1 cellular context compared by ENCODE assay signal in the genomic region with DNA sequence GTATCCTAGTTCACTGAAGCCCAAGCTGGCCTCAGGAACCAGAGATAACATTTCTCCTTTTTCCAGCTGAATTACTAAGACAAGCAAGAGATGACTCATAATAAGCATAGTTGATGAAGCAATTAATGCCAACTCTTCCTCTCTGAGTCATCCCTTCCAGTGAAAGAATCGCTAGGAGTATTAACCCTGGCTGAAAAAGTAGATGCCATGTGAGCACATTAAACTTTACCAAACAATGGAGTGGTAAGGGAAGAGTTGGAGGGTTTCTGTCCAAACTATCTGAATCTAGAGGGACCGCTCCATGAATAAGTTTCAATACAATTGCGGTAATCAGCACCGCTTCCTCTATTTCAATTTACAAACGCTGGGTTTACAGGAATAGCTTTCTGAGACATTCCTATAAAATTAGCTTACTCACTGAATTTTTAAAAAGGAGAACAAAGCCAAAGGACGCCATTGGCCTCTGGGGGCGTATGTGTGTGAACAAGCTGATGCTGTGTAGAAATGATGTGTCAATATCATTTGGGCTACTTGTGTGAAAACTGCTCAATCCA.
TF ChIP-seq lines count a peak whose summit lies in the region.

No MANE protein-coding gene starts in this region.

TF ChIP-seq in SK-N-SH, 30 proteins besides CTCF, POLR2A, EP300 and RAD21 (continued from another document):
- TF ChIP-seq MAX (IDR thresholded peaks at IDR 0.05; ENCODE audit: low read depth) = peak; percentile 62
- TF ChIP-seq NFIC (IDR thresholded peaks at IDR 0.05; ENCODE audit: borderline replicate concordance) = peak; percentile 57; the same call in 1 of the 2 replicates
- no peak for TF ChIP-seq RFX5 (IDR thresholded peaks at IDR 0.05; ENCODE audit: low read length)
- TF ChIP-seq, protein P1, sequence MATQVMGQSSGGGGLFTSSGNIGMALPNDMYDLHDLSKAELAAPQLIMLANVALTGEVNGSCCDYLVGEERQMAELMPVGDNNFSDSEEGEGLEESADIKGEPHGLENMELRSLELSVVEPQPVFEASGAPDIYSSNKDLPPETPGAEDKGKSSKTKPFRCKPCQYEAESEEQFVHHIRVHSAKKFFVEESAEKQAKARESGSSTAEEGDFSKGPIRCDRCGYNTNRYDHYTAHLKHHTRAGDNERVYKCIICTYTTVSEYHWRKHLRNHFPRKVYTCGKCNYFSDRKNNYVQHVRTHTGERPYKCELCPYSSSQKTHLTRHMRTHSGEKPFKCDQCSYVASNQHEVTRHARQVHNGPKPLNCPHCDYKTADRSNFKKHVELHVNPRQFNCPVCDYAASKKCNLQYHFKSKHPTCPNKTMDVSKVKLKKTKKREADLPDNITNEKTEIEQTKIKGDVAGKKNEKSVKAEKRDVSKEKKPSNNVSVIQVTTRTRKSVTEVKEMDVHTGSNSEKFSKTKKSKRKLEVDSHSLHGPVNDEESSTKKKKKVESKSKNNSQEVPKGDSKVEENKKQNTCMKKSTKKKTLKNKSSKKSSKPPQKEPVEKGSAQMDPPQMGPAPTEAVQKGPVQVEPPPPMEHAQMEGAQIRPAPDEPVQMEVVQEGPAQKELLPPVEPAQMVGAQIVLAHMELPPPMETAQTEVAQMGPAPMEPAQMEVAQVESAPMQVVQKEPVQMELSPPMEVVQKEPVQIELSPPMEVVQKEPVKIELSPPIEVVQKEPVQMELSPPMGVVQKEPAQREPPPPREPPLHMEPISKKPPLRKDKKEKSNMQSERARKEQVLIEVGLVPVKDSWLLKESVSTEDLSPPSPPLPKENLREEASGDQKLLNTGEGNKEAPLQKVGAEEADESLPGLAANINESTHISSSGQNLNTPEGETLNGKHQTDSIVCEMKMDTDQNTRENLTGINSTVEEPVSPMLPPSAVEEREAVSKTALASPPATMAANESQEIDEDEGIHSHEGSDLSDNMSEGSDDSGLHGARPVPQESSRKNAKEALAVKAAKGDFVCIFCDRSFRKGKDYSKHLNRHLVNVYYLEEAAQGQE (IDR thresholded peaks at IDR 0.05; ENCODE audit: low read depth, low read length) = no peak
- TF ChIP-seq, protein P2, sequence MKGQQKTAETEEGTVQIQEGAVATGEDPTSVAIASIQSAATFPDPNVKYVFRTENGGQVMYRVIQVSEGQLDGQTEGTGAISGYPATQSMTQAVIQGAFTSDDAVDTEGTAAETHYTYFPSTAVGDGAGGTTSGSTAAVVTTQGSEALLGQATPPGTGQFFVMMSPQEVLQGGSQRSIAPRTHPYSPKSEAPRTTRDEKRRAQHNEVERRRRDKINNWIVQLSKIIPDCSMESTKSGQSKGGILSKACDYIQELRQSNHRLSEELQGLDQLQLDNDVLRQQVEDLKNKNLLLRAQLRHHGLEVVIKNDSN (IDR thresholded peaks at IDR 0.05; ENCODE audit: borderline replicate concordance, low read depth) = no peak
- TF ChIP-seq PBX3 (IDR thresholded peaks at IDR 0.05) = peak; percentile 77
- no peak; the same call in 1 of the 2 replicates for TF ChIP-seq POLR2AphosphoS5 (IDR thresholded peaks at IDR 0.05; ENCODE audit: low read depth, low read length)
- TF ChIP-seq TAF1 (IDR thresholded peaks at IDR 0.05; ENCODE audit: borderline replicate concordance, low read depth, low read length) = no peak; the same call in 1 of the 2 replicates
- no peak for TF ChIP-seq ELF1 (IDR thresholded peaks at IDR 0.05)
- no peak for TF ChIP-seq MXI1 (IDR thresholded peaks at IDR 0.05; ENCODE audit: low read depth, low read length)
- no peak for TF ChIP-seq ZBTB33 (IDR thresholded peaks at IDR 0.05; ENCODE audit: borderline replicate concordance, low read depth)
- TF ChIP-seq JUND (IDR thresholded peaks at IDR 0.05) = peak; percentile 97
- no peak for TF ChIP-seq SMC3 (IDR thresholded peaks at IDR 0.05; ENCODE audit: low read depth, low read length)
- TF ChIP-seq, protein P3, sequence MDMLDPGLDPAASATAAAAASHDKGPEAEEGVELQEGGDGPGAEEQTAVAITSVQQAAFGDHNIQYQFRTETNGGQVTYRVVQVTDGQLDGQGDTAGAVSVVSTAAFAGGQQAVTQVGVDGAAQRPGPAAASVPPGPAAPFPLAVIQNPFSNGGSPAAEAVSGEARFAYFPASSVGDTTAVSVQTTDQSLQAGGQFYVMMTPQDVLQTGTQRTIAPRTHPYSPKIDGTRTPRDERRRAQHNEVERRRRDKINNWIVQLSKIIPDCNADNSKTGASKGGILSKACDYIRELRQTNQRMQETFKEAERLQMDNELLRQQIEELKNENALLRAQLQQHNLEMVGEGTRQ (IDR thresholded peaks at IDR 0.05; ENCODE audit: borderline replicate concordance, low read depth, low read length) = no peak
- peak; percentile 99 for TF ChIP-seq FOSL2 (IDR thresholded peaks at IDR 0.05; ENCODE audit: borderline replicate concordance, low read depth)
- TF ChIP-seq CHD2 (IDR thresholded peaks at IDR 0.05; ENCODE audit: low read length, partially characterized antibody) = no peak
- peak; percentile 81; the same call in 1 of the 2 replicates for TF ChIP-seq RXRA (IDR thresholded peaks at IDR 0.05; ENCODE audit: borderline replicate concordance, low read depth)
- peak; percentile 59; the same call in 1 of the 2 replicates for TF ChIP-seq YY1 (IDR thresholded peaks at IDR 0.05; ENCODE audit: low read depth)
- TF ChIP-seq SIN3A (IDR thresholded peaks at IDR 0.05; ENCODE audit: borderline replicate concordance, low read depth, low read length) = 0 out of 2 replicates have a peak, but pooled peaks have one; percentile 19
- no peak for TF ChIP-seq GATA2 (CRISPR knock-in tag; IDR thresholded peaks at IDR 0.05)
